1 cellular context compared by ENCODE assay signal in genomic region chr11:117209351-117210125, GRCh38.
A peak's percentile ranks its signal among the peaks of the same experiment; 100 is the strongest.
TF ChIP-seq lines count a peak whose summit lies in the region.

No MANE protein-coding gene starts in this region.

TF ChIP-seq in H1, 55 proteins besides CTCF, POLR2A, EP300 and RAD21:
- TF ChIP-seq POLR2AphosphoS5 (IDR thresholded peaks at IDR 0.05; ENCODE audit: low read depth, low read length): peak; percentile 75
